Comparison of ENCODE assay signal across 1 cellular context in genomic region chr10:33155720-33156638, GRCh38.
TF ChIP-seq lines count a peak whose summit lies in the region.

No MANE protein-coding gene starts in this region.

TF ChIP-seq in HepG2, 621 proteins besides CTCF, POLR2A, EP300 and RAD21 (continued from another document and continues in another):
- no peak for TF ChIP-seq ZNF280D (CRISPR knock-in tag; IDR thresholded peaks at IDR 0.05)
- no peak for TF ChIP-seq MTF1 (CRISPR knock-in tag; IDR thresholded peaks at IDR 0.05)
- peak; percentile 98 for TF ChIP-seq TARDBP (CRISPR knock-in tag; IDR thresholded peaks at IDR 0.05)
- 0 out of 2 replicates have a peak, but pooled peaks have one; percentile 15 for TF ChIP-seq ZMAT3 (CRISPR knock-in tag; conservative IDR thresholded peaks at IDR 0.05)
- TF ChIP-seq RBM22 (optimal IDR thresholded peaks at IDR 0.05; ENCODE audit: low read length) = no peak
- TF ChIP-seq REL (CRISPR knock-in tag; conservative IDR thresholded peaks at IDR 0.05) = no peak
- TF ChIP-seq TGIF2 (CRISPR knock-in tag; IDR thresholded peaks at IDR 0.05) = no peak
- TF ChIP-seq ZNF574 (CRISPR knock-in tag; IDR thresholded peaks at IDR 0.05) = no peak
- no peak for TF ChIP-seq ZNF768 (CRISPR knock-in tag; IDR thresholded peaks at IDR 0.05)
- peak; percentile 97 for TF ChIP-seq HMG20B (CRISPR knock-in tag; conservative IDR thresholded peaks at IDR 0.05)
- peak; percentile 49 for TF ChIP-seq XRCC5 (optimal IDR thresholded peaks at IDR 0.05; ENCODE audit: low read length)
- TF ChIP-seq CBFB (CRISPR knock-in tag; IDR thresholded peaks at IDR 0.05) = peak; percentile 54; the same call in 1 of the 2 replicates
- no peak for TF ChIP-seq ZFP41 (CRISPR knock-in tag; IDR thresholded peaks at IDR 0.05; ENCODE audit: borderline replicate concordance)
- peak; percentile 28; the same call in 1 of the 2 replicates for TF ChIP-seq MAFF (IDR thresholded peaks at IDR 0.05; ENCODE audit: low read depth, low read length)
- no peak for TF ChIP-seq FOXM1 (CRISPR knock-in tag; IDR thresholded peaks at IDR 0.05)
- no peak for TF ChIP-seq ZNF678 (CRISPR knock-in tag; IDR thresholded peaks at IDR 0.05)
- TF ChIP-seq MNT (IDR thresholded peaks at IDR 0.05) = no peak
- peak; percentile 91 for TF ChIP-seq ZNF784 (CRISPR knock-in tag; IDR thresholded peaks at IDR 0.05; ENCODE audit: borderline replicate concordance)
- no peak; the same call in 1 of the 2 replicates for TF ChIP-seq TFDP1 (CRISPR knock-in tag; IDR thresholded peaks at IDR 0.05; ENCODE audit: borderline replicate concordance)
- peak; percentile 83 for TF ChIP-seq ZBTB7B (CRISPR knock-in tag; IDR thresholded peaks at IDR 0.05)
- TF ChIP-seq EHMT2 (IDR thresholded peaks at IDR 0.05; ENCODE audit: borderline replicate concordance, low read depth, low read length) = no peak; the same call in 1 of the 2 replicates
- no peak for TF ChIP-seq TP53 (CRISPR knock-in tag; conservative IDR thresholded peaks at IDR 0.05)
- no peak for TF ChIP-seq PRPF4 (IDR thresholded peaks at IDR 0.05; ENCODE audit: low read depth, low read length, poor library complexity, severe bottlenecking)
- no peak for TF ChIP-seq ZNF569 (CRISPR knock-in tag; IDR thresholded peaks at IDR 0.05; ENCODE audit: borderline replicate concordance)
- TF ChIP-seq NFKBIZ (CRISPR knock-in tag; IDR thresholded peaks at IDR 0.05) = peak; percentile 95
- no peak for TF ChIP-seq LBX2 (CRISPR knock-in tag; IDR thresholded peaks at IDR 0.05; ENCODE audit: borderline replicate concordance)
- TF ChIP-seq ZBTB37 (CRISPR knock-in tag; IDR thresholded peaks at IDR 0.05) = no peak
- TF ChIP-seq ZSCAN12 (CRISPR knock-in tag; IDR thresholded peaks at IDR 0.05) = no peak
- TF ChIP-seq RXRB (CRISPR knock-in tag; IDR thresholded peaks at IDR 0.05; ENCODE audit: borderline replicate concordance) = peak; percentile 97
- TF ChIP-seq ZNF441 (CRISPR knock-in tag; IDR thresholded peaks at IDR 0.05; ENCODE audit: borderline replicate concordance) = no peak
- TF ChIP-seq SOX5 (CRISPR knock-in tag; IDR thresholded peaks at IDR 0.05; ENCODE audit: borderline replicate concordance) = peak; percentile 98
- no peak for TF ChIP-seq ZNF143 (CRISPR knock-in tag; IDR thresholded peaks at IDR 0.05)
- no peak for TF ChIP-seq ISX (CRISPR knock-in tag; conservative IDR thresholded peaks at IDR 0.05)
- no peak for TF ChIP-seq ZIK1 (CRISPR knock-in tag; IDR thresholded peaks at IDR 0.05; ENCODE audit: borderline replicate concordance, low read depth)
- peak; percentile 47; the same call in 1 of the 2 replicates for TF ChIP-seq BCL3 (CRISPR knock-in tag; IDR thresholded peaks at IDR 0.05)
- TF ChIP-seq SMC3 (IDR thresholded peaks at IDR 0.05; ENCODE audit: low read length) = peak; percentile 90
- no peak for TF ChIP-seq FOXO4 (CRISPR knock-in tag; conservative IDR thresholded peaks at IDR 0.05)
- peak; percentile 60; the same call in 1 of the 2 replicates for TF ChIP-seq ZNF547 (CRISPR knock-in tag; IDR thresholded peaks at IDR 0.05)
- no peak for TF ChIP-seq ZNF891 (CRISPR knock-in tag; IDR thresholded peaks at IDR 0.05)
- no peak for TF ChIP-seq ZNF780A (CRISPR knock-in tag; IDR thresholded peaks at IDR 0.05)
- TF ChIP-seq GPBP1L1 (CRISPR knock-in tag; IDR thresholded peaks at IDR 0.05) = no peak
- no peak; the same call in 1 of the 2 replicates for TF ChIP-seq ZFP91 (CRISPR knock-in tag; IDR thresholded peaks at IDR 0.05; ENCODE audit: borderline replicate concordance)
- no peak for TF ChIP-seq ZSCAN20 (CRISPR knock-in tag; IDR thresholded peaks at IDR 0.05; ENCODE audit: borderline replicate concordance)
- TF ChIP-seq ZC3H13 (CRISPR knock-in tag; IDR thresholded peaks at IDR 0.05) = no peak
- TF ChIP-seq CREB3 (CRISPR knock-in tag; IDR thresholded peaks at IDR 0.05) = no peak
- peak; percentile 99 for TF ChIP-seq RARA (CRISPR knock-in tag; IDR thresholded peaks at IDR 0.05)
- 0 out of 2 replicates have a peak, but pooled peaks have one; percentile 49 for TF ChIP-seq HNRNPUL1 (IDR thresholded peaks at IDR 0.05; ENCODE audit: low read depth, low read length)
- no peak for TF ChIP-seq CENPT (CRISPR knock-in tag; IDR thresholded peaks at IDR 0.05; ENCODE audit: low read depth)
- TF ChIP-seq U2AF2 (IDR thresholded peaks at IDR 0.05; ENCODE audit: low read depth, low read length) = no peak
